In the genomic region with DNA sequence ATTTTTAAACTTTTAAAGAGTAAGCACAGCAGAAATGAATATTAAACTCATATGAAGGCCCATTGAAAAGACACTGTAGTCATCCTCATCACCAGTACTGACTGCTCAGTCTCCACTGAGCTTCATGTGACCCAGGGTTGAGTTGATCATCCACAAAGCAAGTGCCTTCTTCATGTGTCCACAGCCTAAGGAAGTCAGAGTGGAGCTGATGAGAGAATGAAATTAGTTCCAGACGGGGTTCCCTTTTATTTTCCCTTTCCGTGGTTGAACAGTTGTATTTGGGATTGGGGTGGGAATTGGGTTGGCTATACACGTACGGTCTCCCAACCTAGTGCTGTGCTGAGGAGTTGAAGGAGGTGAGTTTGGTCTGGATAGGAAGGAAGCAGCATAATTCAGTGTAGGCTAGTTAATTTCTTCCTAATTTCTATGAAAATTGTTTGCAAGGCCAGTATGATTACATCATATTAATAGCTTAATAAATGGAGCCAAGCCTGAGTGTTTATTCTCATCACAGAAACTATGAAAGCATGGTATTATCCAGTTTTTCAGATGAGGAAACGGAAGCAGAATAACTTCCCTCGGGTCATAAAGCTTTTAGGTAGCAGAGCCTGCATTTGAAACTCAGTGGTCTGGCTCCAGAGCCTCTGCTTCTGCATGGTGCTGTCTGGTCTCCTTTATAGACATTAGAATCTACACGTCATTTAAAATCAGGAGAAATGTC, we compare ENCODE assay signal across 2 cellular contexts.
TF ChIP-seq lines count a peak whose summit lies in the region.

No MANE protein-coding gene starts in this region.

TF ChIP-seq in IMR-90, 13 proteins besides CTCF, POLR2A, EP300 and RAD21 (continued from another document):
- no peak for TF ChIP-seq MAZ (IDR thresholded peaks at IDR 0.05; ENCODE audit: borderline replicate concordance, low read depth, low read length)
- TF ChIP-seq, protein P1, sequence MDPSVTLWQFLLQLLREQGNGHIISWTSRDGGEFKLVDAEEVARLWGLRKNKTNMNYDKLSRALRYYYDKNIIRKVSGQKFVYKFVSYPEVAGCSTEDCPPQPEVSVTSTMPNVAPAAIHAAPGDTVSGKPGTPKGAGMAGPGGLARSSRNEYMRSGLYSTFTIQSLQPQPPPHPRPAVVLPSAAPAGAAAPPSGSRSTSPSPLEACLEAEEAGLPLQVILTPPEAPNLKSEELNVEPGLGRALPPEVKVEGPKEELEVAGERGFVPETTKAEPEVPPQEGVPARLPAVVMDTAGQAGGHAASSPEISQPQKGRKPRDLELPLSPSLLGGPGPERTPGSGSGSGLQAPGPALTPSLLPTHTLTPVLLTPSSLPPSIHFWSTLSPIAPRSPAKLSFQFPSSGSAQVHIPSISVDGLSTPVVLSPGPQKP (IDR thresholded peaks at IDR 0.05; ENCODE audit: borderline replicate concordance, low read depth, low read length), result no peak
- TF ChIP-seq NFE2L2 (IDR thresholded peaks at IDR 0.05; ENCODE audit: low read depth, low read length), result no peak
- no peak for TF ChIP-seq RCOR1 (IDR thresholded peaks at IDR 0.05; ENCODE audit: insufficient replicate concordance, low read length)
- no peak for TF ChIP-seq RFX5 (IDR thresholded peaks at IDR 0.05; ENCODE audit: low read depth, low read length)
- TF ChIP-seq MAFK (IDR thresholded peaks at IDR 0.05; ENCODE audit: low read depth, low read length), result no peak
- no peak for TF ChIP-seq MXI1 (IDR thresholded peaks at IDR 0.05; ENCODE audit: borderline replicate concordance, low read depth, low read length)
- TF ChIP-seq FOS (IDR thresholded peaks at IDR 0.05; ENCODE audit: low read depth, low read length), result no peak
- TF ChIP-seq BHLHE40 (IDR thresholded peaks at IDR 0.05; ENCODE audit: low read depth, low read length), result no peak
- TF ChIP-seq CEBPB (IDR thresholded peaks at IDR 0.05; ENCODE audit: low read depth, low read length), result no peak
- no peak for TF ChIP-seq CHD1 (IDR thresholded peaks at IDR 0.05; ENCODE audit: low read depth, low read length)
- no peak for TF ChIP-seq USF2 (IDR thresholded peaks at IDR 0.05; ENCODE audit: low read depth, low read length)

TF ChIP-seq in HepG2, 621 proteins besides CTCF, POLR2A, EP300 and RAD21:
- TF ChIP-seq ZNF761 (CRISPR knock-in tag; conservative IDR thresholded peaks at IDR 0.05) (no peak), ZNF20 (CRISPR knock-in tag; IDR thresholded peaks at IDR 0.05) (no peak), ATF7 (IDR thresholded peaks at IDR 0.05) (0 out of 2 replicates have a peak, but pooled peaks have one; percentile 16), ATF7 (CRISPR knock-in tag; IDR thresholded peaks at IDR 0.05) (no peak), RBM22 (optimal IDR thresholded peaks at IDR 0.05; ENCODE audit: low read length) (peak; percentile 82), POLR2G (IDR thresholded peaks at IDR 0.05; ENCODE audit: low read depth, low read length) (0 out of 2 replicates have a peak, but pooled peaks have one; percentile 17)
